8 cellular contexts compared by ENCODE assay signal in genomic region chr9:121133104-121133816, GRCh38. TPM values are rescaled to one million over a fixed set of nuclear protein-coding genes. Genes with fewer than 3 reads are reported as not detected.
DNase-seq lines count a peak whose midpoint lies in the region; ATAC-seq and TF ChIP-seq lines count a peak whose summit lies in the region.

No MANE protein-coding gene starts in this region.

- H3K9ac ChIP-seq in iPS-20b (ENCODE audit: low read depth, low read length) = no peak overlapping the region

- H3K27ac ChIP-seq in iPS-20b (ENCODE audit: low read length) = peak overlapping the region; percentile 18
- H3K27ac ChIP-seq in ovary = no peak overlapping the region

- no peak for TF ChIP-seq EP300 in ovary (IDR thresholded peaks at IDR 0.05)

- H3K36me3 ChIP-seq in iPS-20b (ENCODE audit: insufficient read depth, low read depth, low read length) = no peaks in the 10 kb centered on the region
- no peaks in the 10 kb centered on the region for H3K36me3 ChIP-seq in ovary

- H3K27me3 ChIP-seq in iPS-20b (ENCODE audit: insufficient read depth, low read length) = no peaks in the 10 kb centered on the region
- H3K27me3 ChIP-seq in ovary = no peaks in the 10 kb centered on the region

- intact Hi-C loops in ovary (cut with DNase I) = no loop called here

- WGBS in ovary, 3 donors = 87 to 90% (median 90%) methylated on average over 19 of the region's 19 CpGs

- no peak for TF ChIP-seq CTCF in ovary (IDR thresholded peaks at IDR 0.05)

- H3K9me3 ChIP-seq in iPS-20b (ENCODE audit: insufficient read depth, low read depth, low read length) = no peaks in the 10 kb centered on the region
- H3K9me3 ChIP-seq in ovary = no peaks in the 10 kb centered on the region

- H3K4me1 ChIP-seq in iPS-20b (ENCODE audit: insufficient read depth, low read length) (peaks cover 10% of the 10 kb centered on the region; the same call in 1 of the 2 replicates), ovary (ENCODE audit: insufficient read depth) (no peaks in the 10 kb centered on the region)

- H3K4me3 ChIP-seq in iPS-20b (ENCODE audit: low read length) (no peak overlapping the region), ovary (no peak overlapping the region)

- ATAC-seq in GM21447 (IDR thresholded peaks at IDR 0.05; ENCODE audit: unreplicated experiment) (no peak), GM21619 (IDR thresholded peaks at IDR 0.05; ENCODE audit: unreplicated experiment) (no peak)

- TF ChIP-seq POLR2A in ovary (IDR thresholded peaks at IDR 0.05) = no peak

- DNase-seq in NCI-H345 treated with DMSO at 0.1 percent for 48 hours (lab: John Stamatoyannopoulos, UW; ENCODE audit: unreplicated experiment) = peak; percentile 2
- DNase-seq in activated CD8-positive, alpha-beta memory T cell treated with anti-CD3 and anti-CD28 coated beads, Interleukin-2, amount 50 U/mL, for 4 hours = peak; percentile 67
- DNase-seq in stimulated activated CD8-positive, alpha-beta memory T cell treated with anti-CD3 and anti-CD28 coated beads, Interleukin-4, amount 100 ng/mL, for 4 hours (ENCODE audit: low read depth in 2 of 2, low spot score in 1 of 2) = peak; percentile 14 to 30
- DNase-seq in ovary = no peak
- DNase-seq in middle frontal gyrus (ENCODE audit: extremely low spot score, low spot score) = no peak

RNA-seq across cellular contexts. Expression of gene CNTRL, which starts 58.5 kb away (rescaled TPM):
- 10 to 100 TPM; 16.0 to 27.2 (median 19.8) TPM for total RNA-seq in ovary
- 10 to 100 TPM; 10.0 to 11.7 TPM for polyA plus RNA-seq in ovary

Comparison
In these comparisons a context has a peak if more than half of its experiments do, and no peak if none do; other contexts are left out.
1. DNase-seq: peak in NCI-H345 treated with DMSO at 0.1 percent for 48 hours (single experiment), activated CD8-positive, alpha-beta memory T cell treated with anti-CD3 and anti-CD28 coated beads, Interleukin-2, amount 50 U/mL, for 4 hours (single experiment) and stimulated activated CD8-positive, alpha-beta memory T cell treated with anti-CD3 and anti-CD28 coated beads, Interleukin-4, amount 100 ng/mL, for 4 hours (2 of 2); none in ovary (0 of 5) and middle frontal gyrus (single experiment).